Comparison of ENCODE assay signal across 11 cellular contexts in the genomic region with DNA sequence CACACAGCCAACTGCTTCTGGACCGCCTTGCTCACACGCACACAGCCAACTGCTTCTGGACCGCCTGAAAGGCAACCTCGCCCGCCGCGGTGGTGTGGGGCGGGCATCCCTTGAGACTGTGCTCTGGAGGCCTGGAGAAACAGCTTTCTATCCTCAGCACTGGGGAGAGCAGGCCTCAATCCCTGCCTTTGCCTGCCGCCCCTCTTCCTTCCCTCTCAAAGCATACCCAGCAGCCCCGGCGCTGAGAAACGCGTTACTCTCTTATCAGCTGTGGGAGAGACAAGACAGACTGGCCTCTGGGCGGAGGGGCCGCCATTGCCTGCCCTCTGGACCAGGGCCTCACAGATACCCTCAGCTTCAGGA. TPM values are rescaled to one million over a fixed set of nuclear protein-coding genes. Genes with fewer than 3 reads are reported as not detected.
DNase-seq lines count a peak whose midpoint lies in the region; ATAC-seq, FAIRE-seq and TF ChIP-seq lines count a peak whose summit lies in the region.
"Had no signal": no experiment of that assay in that cellular context is flagged by ENCODE, and none has a peak within 500 bp of the region (broad histone marks: within the 10 kb centered on the region; RNA-seq: fewer than 3 reads in every experiment).

No MANE protein-coding gene starts in this region.

- TF ChIP-seq CTCF in CD4-positive, alpha-beta T cell (IDR thresholded peaks at IDR 0.05): no peak
- TF ChIP-seq CTCF in PC-9 (conservative IDR thresholded peaks at IDR 0.05) (no peak), H1 (IDR thresholded peaks at IDR 0.05; ENCODE audit: control extremely low read depth in 1 of 3, insufficient read depth in 1 of 3, low read depth in 1 of 3, low read length in 3 of 3) (no peak), osteoblast (IDR thresholded peaks at IDR 0.05; ENCODE audit: extremely low read depth, low read depth, low read length) (no peak)

- H3K4me3 ChIP-seq in PC-9: no peak overlapping the region
- peak overlapping the region in 1 of 4 experiments; percentile 68; a peak in 1 of 8 replicates for H3K4me3 ChIP-seq in H1 (ENCODE audit: extremely low read depth in 1 of 4, insufficient read depth in 2 of 4, low read depth in 3 of 4, low read length in 4 of 4)
- peak overlapping the region; percentile 81 for H3K4me3 ChIP-seq in osteoblast (ENCODE audit: insufficient read depth, low read length)

- CTCF ChIA-PET in CD4-positive, alpha-beta T cell (lab: Charles Lee): interaction anchor here (1.4 to 2.3 kb wide), 3 partner anchors 14 to 26 kb away, joined by 5 to 17 read pairs (median 5); no protein-coding TSS in a partner anchor
- CTCF ChIA-PET in PC-9 (lab: Charles Lee) (no interaction called here), H1 (lab: Charles Lee; ENCODE audit: partially characterized antibody) (interaction anchor here (0.8 to 10.3 kb wide), 12 partner anchors 9 to 285 kb away, joined by 3 to 101 read pairs (median 4); a partner anchor contains a TSS)

- no peak overlapping the region for H3K9ac ChIP-seq in H1 (replicated peaks in 1 of 4; ENCODE audit: extremely low read depth in 1 of 4, low read depth in 3 of 4, low read length in 3 of 4)

- H3K79me2 ChIP-seq in PC-9 (ENCODE audit: low read depth): no peaks in the 10 kb centered on the region
- no peaks in the 10 kb centered on the region for H3K79me2 ChIP-seq in H1 (ENCODE audit: control insufficient read depth in 1 of 2, insufficient read depth in 2 of 2, low read length in 2 of 2)
- no peaks in the 10 kb centered on the region for H3K79me2 ChIP-seq in osteoblast (ENCODE audit: insufficient read depth, low read length)

- 78% methylated on average over 15 of the region's 15 CpGs; no CpG with 5 or more reads in 1 of the 2 experiments for WGBS in H1 (ENCODE audit: extremely low coverage in 1 of 2, insufficient coverage in 1 of 2, insufficient read length in 1 of 2, insufficient replicate concordance in 2 of 2, low coverage in 1 of 2, low lambda C conversion rate in 2 of 2, missing lambda C conversion rate in 1 of 2), 2 experiments

- peak overlapping the region; percentile 65; the same call in 1 of the 2 replicates for H2BK15ac ChIP-seq in H1 (ENCODE audit: low read length)

- H3K23me2 ChIP-seq in H1 (ENCODE audit: low read depth, low read length): peaks cover 7% of the 10 kb centered on the region; the same call in 1 of the 2 replicates

- H4K5ac ChIP-seq in H1 (ENCODE audit: insufficient read length, low read depth, low read length): no peak overlapping the region

- H2AK5ac ChIP-seq in H1 (ENCODE audit: low read depth, low read length): no peak overlapping the region

- FAIRE-seq in H1 (lab: Jason Lieb, UNC) (no peak), RCC 7860 (lab: Jason Lieb, UNC) (no peak)

- BruUV-seq in PC-9 (replicated peaks; lab: Mats Ljungman, UMichigan): no TSS peak

- DNase-seq in CD4-positive, alpha-beta T cell: no peak
- no peak for DNase-seq in PC-9
- DNase-seq in H1 (ENCODE audit: low read depth in 1 of 2, low spot score in 2 of 2): no peak
- DNase-seq in osteoblast (ENCODE audit: insufficient read length, low spot score, missing footprints): no peak
- no peak for DNase-seq in RCC 7860 (ENCODE audit: low spot score)
- no peak for DNase-seq in NCI-H748 (lab: John Stamatoyannopoulos, UW; ENCODE audit: unreplicated experiment)
- DNase-seq in T-helper 9 cell: no peak
- DNase-seq: GF-D8, NCI-H1105 treated with DMSO at 0.1 percent for 48 hours, SHP77 treated with DMSO at 0.1 percent for 48 hours had no signal

- no peak overlapping the region for H3K14ac ChIP-seq in H1 (ENCODE audit: insufficient read length)

- intact Hi-C loops in CD4-positive, alpha-beta T cell (cut with DNase I, micrococcal nuclease): loop anchor here (5.0 to 10.0 kb wide), 5 partner anchors 37 to 317 kb away; a partner anchor contains a TSS
- intact Hi-C loops in PC-9 (cut with micrococcal nuclease; ENCODE audit: unreplicated experiment): no loop called here

- H2BK120ac ChIP-seq in H1 (replicated peaks; ENCODE audit: low read depth, low read length): no peak overlapping the region

- peak overlapping the region; percentile 92 for H3K4me3 Mint-ChIP-seq in CD4-positive, alpha-beta T cell

- H3K9me3 ChIP-seq in CD4-positive, alpha-beta T cell (ENCODE audit: control insufficient read depth, low read length): no peaks in the 10 kb centered on the region
- H3K9me3 ChIP-seq in PC-9 (ENCODE audit: insufficient read depth, low read depth) (no peaks in the 10 kb centered on the region), H1 (ENCODE audit: insufficient read depth in 2 of 2, low read depth in 1 of 2, low read length in 1 of 2) (peaks cover 4 to 9% of the 10 kb centered on the region in 2 experiments), osteoblast (ENCODE audit: low read depth, low read length) (no peaks in the 10 kb centered on the region)

- no peak overlapping the region for H3K56ac ChIP-seq in H1 (replicated peaks; ENCODE audit: insufficient read length, low read depth, low read length)

- H4K91ac ChIP-seq in H1 (replicated peaks; ENCODE audit: insufficient read length, low read length): no peak overlapping the region

- no peaks in the 10 kb centered on the region for H3K9me2 ChIP-seq in PC-9 (ENCODE audit: insufficient read depth)

- H2BK5ac ChIP-seq in H1 (ENCODE audit: low read depth, low read length): no peak overlapping the region

- peak overlapping the region; percentile 57; the same call in 1 of the 2 replicates for H2BK20ac ChIP-seq in H1 (ENCODE audit: low read length)

- H4K8ac ChIP-seq in H1 (ENCODE audit: extremely low read depth, insufficient read depth, low read length): no peak overlapping the region

- POLR2A ChIA-PET in CD4-positive, alpha-beta T cell (lab: Charles Lee): interaction anchor here (0.6 to 2.2 kb wide), 7 partner anchors 9 to 291 kb away, joined by 3 to 11 read pairs (median 7); a partner anchor contains a TSS
- POLR2A ChIA-PET in PC-9 (lab: Charles Lee; ENCODE audit: unreplicated experiment): no interaction called here
- POLR2A ChIA-PET in H1 (lab: Charles Lee; ENCODE audit: partially characterized antibody): interaction anchor here (0.5 to 3.1 kb wide), 15 partner anchors 10 to 1897 kb away, joined by 3 to 24 read pairs (median 7); no protein-coding TSS in a partner anchor

- H3K79me1 ChIP-seq in H1 (ENCODE audit: low read depth, low read length): no peaks in the 10 kb centered on the region

- TF ChIP-seq POLR2A in H1 (IDR thresholded peaks at IDR 0.05; ENCODE audit: control extremely low read depth in 1 of 2, low read depth in 2 of 2, low read length in 2 of 2): no peak

- H4K20me1 ChIP-seq in PC-9 (ENCODE audit: insufficient read depth) (no peaks in the 10 kb centered on the region), H1 (replicated peaks in 1 of 2; ENCODE audit: control insufficient read depth in 1 of 2, insufficient read depth in 2 of 2, low read length in 2 of 2) (peaks cover 7 to 16% of the 10 kb centered on the region in 2 experiments), osteoblast (ENCODE audit: insufficient read depth, low read length) (peaks cover 15% of the 10 kb centered on the region)

- H3K36me3 Mint-ChIP-seq in CD4-positive, alpha-beta T cell (ENCODE audit: low read depth): peaks cover 10% of the 10 kb centered on the region

- H3K23ac ChIP-seq in H1 (ENCODE audit: insufficient read length): no peak overlapping the region

- TF ChIP-seq RAD21 in H1 (IDR thresholded peaks at IDR 0.05 in 1 of 2, conservative IDR thresholded peaks at IDR 0.05 in 1 of 2; ENCODE audit: low read depth in 2 of 2, low read length in 2 of 2): no peak

- H3K4ac ChIP-seq in H1 (replicated peaks; ENCODE audit: insufficient read length, low read depth, low read length): no peak overlapping the region

- no peaks in the 10 kb centered on the region for H3K9me3 Mint-ChIP-seq in CD4-positive, alpha-beta T cell

- peaks cover 49% of the 10 kb centered on the region for H3K4me1 Mint-ChIP-seq in CD4-positive, alpha-beta T cell (ENCODE audit: low read depth)

- TF ChIP-seq EP300 in H1 (IDR thresholded peaks at IDR 0.05; ENCODE audit: borderline replicate concordance in 1 of 2, low read depth in 2 of 2, low read length in 2 of 2): no peak

- peak overlapping the region; percentile 87; the same call in 1 of the 2 replicates for H3K4me2 ChIP-seq in PC-9
- H3K4me2 ChIP-seq in H1 (ENCODE audit: insufficient read depth in 1 of 2, low read depth in 2 of 2, low read length in 2 of 2): peak overlapping the region; percentile 77 to 89; a peak in 2 of 4 replicates
- peak overlapping the region; percentile 95 for H3K4me2 ChIP-seq in osteoblast (ENCODE audit: insufficient read depth, low read length)

- peak overlapping the region; percentile 77; the same call in 1 of the 2 replicates for H2BK12ac ChIP-seq in H1 (ENCODE audit: low read depth, low read length)

- H3K27ac Mint-ChIP-seq in CD4-positive, alpha-beta T cell: no peak overlapping the region

- peaks cover 26% of the 10 kb centered on the region for H3K4me1 ChIP-seq in PC-9 (replicated peaks; ENCODE audit: insufficient read depth)
- peaks cover 0 to 13% (median 4%) of the 10 kb centered on the region in 4 experiments; a peak in 5 of 7 replicates for H3K4me1 ChIP-seq in H1 (replicated peaks in 1 of 4; ENCODE audit: control insufficient read depth in 3 of 4, insufficient read depth in 4 of 4, low read length in 3 of 4)
- peaks cover 20% of the 10 kb centered on the region for H3K4me1 ChIP-seq in osteoblast (ENCODE audit: insufficient read depth, low read length)

- 0 out of 2 replicates have a peak overlapping the region, but pooled peaks have one; percentile 55 for H3K18ac ChIP-seq in H1 (ENCODE audit: extremely low read depth, low read length)

- H3K36me3 ChIP-seq in PC-9 (ENCODE audit: low read depth) (no peaks in the 10 kb centered on the region), H1 (ENCODE audit: control insufficient read depth in 2 of 4, insufficient read depth in 4 of 4, low read length in 3 of 4) (no peaks in the 10 kb centered on the region), osteoblast (ENCODE audit: insufficient read depth, low read length) (no peaks in the 10 kb centered on the region)

- H3F3A ChIP-seq in PC-9 (ENCODE audit: insufficient read depth, low read depth): peaks cover 30% of the 10 kb centered on the region

- no peaks in the 10 kb centered on the region for H3K27me3 ChIP-seq in CD4-positive, alpha-beta T cell (ENCODE audit: control insufficient read depth, insufficient read depth, low read length)
- H3K27me3 ChIP-seq in PC-9 (ENCODE audit: insufficient read depth, low read depth): no peaks in the 10 kb centered on the region
- peaks cover 13 to 41% (median 36%) of the 10 kb centered on the region in 4 experiments for H3K27me3 ChIP-seq in H1 (replicated peaks in 1 of 4; ENCODE audit: control insufficient read depth in 3 of 4, extremely low read depth in 1 of 4, insufficient read depth in 3 of 4, low read length in 3 of 4)
- H3K27me3 ChIP-seq in osteoblast (ENCODE audit: insufficient read depth, low read length): no peaks in the 10 kb centered on the region

- H2AFZ ChIP-seq in PC-9: no peak overlapping the region
- H2AFZ ChIP-seq in H1 (ENCODE audit: low read length): no peak overlapping the region; the same call in 1 of the 2 replicates
- peak overlapping the region; percentile 90 for H2AFZ ChIP-seq in osteoblast (ENCODE audit: low read length)

- peak overlapping the region; percentile 80 for H3K27ac ChIP-seq in CD4-positive, alpha-beta T cell (ENCODE audit: low read depth, low read length)
- H3K27ac ChIP-seq in PC-9 (no peak overlapping the region), H1 (ENCODE audit: low read depth, low read length) (0 out of 2 replicates have a peak overlapping the region, but pooled peaks have one; percentile 22), osteoblast (ENCODE audit: low read depth, low read length) (no peak overlapping the region)

- no peaks in the 10 kb centered on the region for H3K27me3 Mint-ChIP-seq in CD4-positive, alpha-beta T cell

- ATAC-seq in CD4-positive, alpha-beta T cell (ENCODE audit: poor library complexity): no peak
- ATAC-seq in HG02840 (IDR thresholded peaks at IDR 0.05; ENCODE audit: low FRiP score, unreplicated experiment): no peak

RNA-seq across cellular contexts. Expression of a gene that starts 2.9 kb away (rescaled TPM):
- 1 to 10 TPM; 7.6 to 8.2 TPM for total RNA-seq in CD4-positive, alpha-beta T cell
- total RNA-seq in PC-9 (2021): 10.7 and 12.7 TPM in 2 replicates
- 12.5 and 15.9 TPM in 2 replicates for total RNA-seq in H1 (2021; fragmentation: NEBNext Ultra II Directional; extraction: Animal tissue kit (Norgen Biotek cat#: 25700))
- 8.7 and 17.0 TPM in 2 replicates for polyA plus RNA-seq in H1 (2011; rRNA removed)
- 10.3 TPM for polyA plus RNA-seq in H1 (2011; cell fraction: cytosol; rRNA removed)
- polyA plus RNA-seq in H1 (2011; cell fraction: nucleus; rRNA removed): 15.3 TPM
- 5.6 to 13.0 TPM (median 9.4 TPM) in 4 replicates for polyA plus RNA-seq in H1 (2012, experiment 1 of 2)
- 5.2 TPM for polyA plus RNA-seq in H1 (2012, experiment 2 of 2)
- 6.4 TPM for polyA plus RNA-seq in H1 (2013, experiment 1 of 2)
- 5.8 TPM for polyA plus RNA-seq in H1 (2013, experiment 2 of 2)
- 3.5 and 7.4 TPM in 2 replicates for polyA minus RNA-seq in H1 (2011; rRNA and poly(A)+ RNA removed)
- 10.0 TPM for polyA minus RNA-seq in H1 (2011; cell fraction: cytosol; rRNA and poly(A)+ RNA removed)
- 18.8 TPM for polyA minus RNA-seq in H1 (2011; cell fraction: nucleus; rRNA and poly(A)+ RNA removed)
- 1.8 and 2.7 TPM in 2 replicates for total RNA-seq in osteoblast

RNA-seq across cellular contexts. Expression of a gene that starts 18.4 kb away (rescaled TPM):
- total RNA-seq in CD4-positive, alpha-beta T cell: not detected
- total RNA-seq in PC-9 (2021) (0.41 TPM in 1 of 2 replicates, not detected in the other), osteoblast (not detected in 2 replicates)
- not detected in 2 replicates for total RNA-seq in H1 (2021; fragmentation: NEBNext Ultra II Directional; extraction: Animal tissue kit (Norgen Biotek cat#: 25700))
- 0.11 TPM in 1 of 2 replicates, not detected in the other for polyA plus RNA-seq in H1 (2011; rRNA removed)
- 0.09 TPM for polyA plus RNA-seq in H1 (2011; cell fraction: cytosol; rRNA removed)
- polyA plus RNA-seq in H1 (2011; cell fraction: nucleus; rRNA removed): not detected
- not detected in 4 replicates for polyA plus RNA-seq in H1 (2012, experiment 1 of 2)
- not detected for polyA plus RNA-seq in H1 (2012, experiment 2 of 2)
- not detected for polyA plus RNA-seq in H1 (2013, experiment 1 of 2)
- polyA plus RNA-seq in H1 (2013, experiment 2 of 2): 0.06 TPM
- not detected in 2 replicates for polyA minus RNA-seq in H1 (2011; rRNA and poly(A)+ RNA removed)
- polyA minus RNA-seq in H1 (2011; cell fraction: cytosol; rRNA and poly(A)+ RNA removed): not detected
- not detected for polyA minus RNA-seq in H1 (2011; cell fraction: nucleus; rRNA and poly(A)+ RNA removed)

RNA-seq across cellular contexts. Expression of a gene that starts 34.2 kb away (rescaled TPM):
- total RNA-seq in CD4-positive, alpha-beta T cell: not detected
- total RNA-seq in PC-9 (2021) (4.9 and 7.8 TPM in 2 replicates), osteoblast (not detected in 2 replicates)
- total RNA-seq in H1 (2021; fragmentation: NEBNext Ultra II Directional; extraction: Animal tissue kit (Norgen Biotek cat#: 25700)): 8.9 and 12.6 TPM in 2 replicates
- 31.5 and 54.3 TPM in 2 replicates for polyA plus RNA-seq in H1 (2011; rRNA removed)
- polyA plus RNA-seq in H1 (2011; cell fraction: cytosol; rRNA removed): 22.7 TPM
- 26.0 TPM for polyA plus RNA-seq in H1 (2011; cell fraction: nucleus; rRNA removed)
- polyA plus RNA-seq in H1 (2012, experiment 1 of 2): 9.3 to 41.6 TPM (median 27.4 TPM) in 4 replicates
- 6.6 TPM for polyA plus RNA-seq in H1 (2012, experiment 2 of 2)
- polyA plus RNA-seq in H1 (2013, experiment 1 of 2): 39.2 TPM
- 41.9 TPM for polyA plus RNA-seq in H1 (2013, experiment 2 of 2)
- 3.0 TPM in 2 replicates for polyA minus RNA-seq in H1 (2011; rRNA and poly(A)+ RNA removed)
- 7.1 TPM for polyA minus RNA-seq in H1 (2011; cell fraction: cytosol; rRNA and poly(A)+ RNA removed)
- 4.8 TPM for polyA minus RNA-seq in H1 (2011; cell fraction: nucleus; rRNA and poly(A)+ RNA removed)

Comparison
In these comparisons a context has a peak if more than half of its experiments do, and no peak if none do; other contexts are left out.
1. H3K27ac ChIP-seq: peak in CD4-positive, alpha-beta T cell (single experiment) and H1 (single experiment); none in PC-9 (single experiment) and osteoblast (single experiment).
2. Peak in every context shown above with its lines, with median percentiles within 50 percentile points of each other: H3K4me2 ChIP-seq.